ENCODE assay signal across 8 cellular contexts in the genomic region with DNA sequence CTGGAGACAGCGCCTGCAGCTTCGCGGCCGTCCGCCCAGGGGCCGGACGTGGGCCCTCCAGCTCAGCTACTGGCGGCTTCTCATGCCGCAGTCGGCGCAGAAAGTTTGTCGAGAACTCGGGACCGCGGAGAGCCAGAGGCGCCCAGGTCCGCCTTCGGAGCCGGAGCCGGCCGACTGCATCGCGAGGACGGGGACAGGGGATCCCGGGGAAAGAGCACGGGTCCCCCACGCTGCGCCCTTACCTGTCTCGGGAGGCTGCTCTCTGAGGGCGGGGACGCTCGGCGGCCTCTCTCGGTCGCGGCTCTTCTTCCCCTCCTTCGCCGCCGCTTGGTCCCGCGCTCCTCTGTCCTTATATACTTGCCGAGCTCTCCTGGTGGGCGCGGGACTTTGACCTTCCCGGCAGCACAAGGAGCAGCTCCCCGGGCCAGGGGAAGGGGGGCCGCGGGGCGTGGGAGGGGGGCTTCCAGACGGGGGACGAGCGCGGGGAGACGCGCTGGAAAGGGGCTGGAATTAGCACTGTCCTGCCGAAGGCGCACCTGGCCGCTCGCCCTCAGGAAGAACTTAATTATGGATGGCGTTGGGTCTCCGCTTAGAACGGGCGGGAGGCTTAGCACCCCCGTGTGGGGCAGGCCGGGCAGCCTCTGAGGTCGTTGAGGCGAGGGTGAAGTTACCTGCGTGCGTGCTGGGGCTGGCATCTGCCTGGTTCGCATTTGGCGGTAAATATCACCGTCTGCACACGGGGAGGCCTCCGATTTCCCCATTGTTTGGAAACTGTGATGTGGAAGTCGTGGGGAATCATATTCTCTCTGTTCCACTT. TPM values are rescaled to one million over a fixed set of nuclear protein-coding genes. Genes with fewer than 3 reads are reported as not detected.
DNase-seq lines count a peak whose midpoint lies in the region; ATAC-seq and TF ChIP-seq lines count a peak whose summit lies in the region.

Gene POMC, minus strand, starts transcription at position 325 of the 817 bp plus-strand sequence. CDS start 3,808 bp downstream, outside the sequence.

- BruUV-seq in PC-9 (replicated peaks; lab: Mats Ljungman, UMichigan), result no TSS peak

- POLR2A ChIA-PET in PC-9 (lab: Charles Lee; ENCODE audit: unreplicated experiment), result no interaction called here

- peak; percentile 63 to 68 (median 67) for ATAC-seq in right lobe of liver

- H3K36me3 ChIP-seq in right lobe of liver (no peaks in the 10 kb centered on the region), PC-9 (ENCODE audit: low read depth) (no peaks in the 10 kb centered on the region)

- no peaks in the 10 kb centered on the region for H3K9me3 Mint-ChIP-seq in T-helper 2 cell treated with Interferon-gamma antibody and Interleukin-4, amounts not matched to agents 5 μg/mL and 100 μg/mL, for 36 hours
- H3K9me3 Mint-ChIP-seq in stimulated activated naive CD8-positive, alpha-beta T cell treated with anti-CD3 and anti-CD28 coated beads, Interleukin-15, Interleukin-2, amounts not matched to agents 100 ng/mL and 50 ng/mL, for 24 hours, result no peaks in the 10 kb centered on the region

- H3K9me3 ChIP-seq in right lobe of liver (no peaks in the 10 kb centered on the region), PC-9 (ENCODE audit: insufficient read depth, low read depth) (no peaks in the 10 kb centered on the region)

- H4K20me1 ChIP-seq in PC-9 (ENCODE audit: insufficient read depth), result no peaks in the 10 kb centered on the region

- H3K4me1 ChIP-seq in right lobe of liver, result peaks cover 0 to 8% (median 0%) of the 10 kb centered on the region in 4 donors
- H3K4me1 ChIP-seq in PC-9 (replicated peaks; ENCODE audit: insufficient read depth), result no peaks in the 10 kb centered on the region

- H3F3A ChIP-seq in PC-9 (ENCODE audit: insufficient read depth, low read depth), result no peaks in the 10 kb centered on the region

- no peak within 1 kb of the TSS for H3K27ac Mint-ChIP-seq in T-helper 2 cell treated with Interferon-gamma antibody and Interleukin-4, amounts not matched to agents 5 μg/mL and 100 μg/mL, for 36 hours
- no peak within 1 kb of the TSS for H3K27ac Mint-ChIP-seq in stimulated activated naive CD8-positive, alpha-beta T cell treated with anti-CD3 and anti-CD28 coated beads, Interleukin-15, Interleukin-2, amounts not matched to agents 100 ng/mL and 50 ng/mL, for 24 hours

- H2AFZ ChIP-seq in PC-9, result no peak within 1 kb of the TSS

- peaks cover 80% of the 10 kb centered on the region for H3K27me3 Mint-ChIP-seq in T-helper 2 cell treated with Interferon-gamma antibody and Interleukin-4, amounts not matched to agents 5 μg/mL and 100 μg/mL, for 36 hours (ENCODE audit: low read depth)
- H3K27me3 Mint-ChIP-seq in stimulated activated naive CD8-positive, alpha-beta T cell treated with anti-CD3 and anti-CD28 coated beads, Interleukin-15, Interleukin-2, amounts not matched to agents 100 ng/mL and 50 ng/mL, for 24 hours, result peaks cover 40% of the 10 kb centered on the region

- intact Hi-C loops in right lobe of liver (cut with DNase I), result no loop called here
- intact Hi-C loops in PC-9 (cut with micrococcal nuclease; ENCODE audit: unreplicated experiment), result no loop called here

- H3K4me3 ChIP-seq in coronary artery, result peak within 1 kb of the TSS; percentile 71
- peak within 1 kb of the TSS in 2 of 3 donors; percentile 2 to 42 for H3K4me3 ChIP-seq in right lobe of liver
- no peak within 1 kb of the TSS for H3K4me3 ChIP-seq in PC-9

- no peak for TF ChIP-seq CTCF in coronary artery (IDR thresholded peaks at IDR 0.05)
- no peak for TF ChIP-seq CTCF in right lobe of liver (IDR thresholded peaks at IDR 0.05)
- no peak for TF ChIP-seq CTCF in PC-9 (conservative IDR thresholded peaks at IDR 0.05)

- H3K27me3 ChIP-seq in right lobe of liver, result peaks cover 0 to 6% of the 10 kb centered on the region in 2 donors
- H3K27me3 ChIP-seq in PC-9 (ENCODE audit: insufficient read depth, low read depth), result peaks cover 56% of the 10 kb centered on the region

- H3K9me2 ChIP-seq in PC-9 (ENCODE audit: insufficient read depth), result no peaks in the 10 kb centered on the region

- peak within 1 kb of the TSS; percentile 63 for H3K4me3 Mint-ChIP-seq in T-helper 2 cell treated with Interferon-gamma antibody and Interleukin-4, amounts not matched to agents 5 μg/mL and 100 μg/mL, for 36 hours
- H3K4me3 Mint-ChIP-seq in stimulated activated naive CD8-positive, alpha-beta T cell treated with anti-CD3 and anti-CD28 coated beads, Interleukin-15, Interleukin-2, amounts not matched to agents 100 ng/mL and 50 ng/mL, for 24 hours, result peak within 1 kb of the TSS; percentile 67

- H3K4me1 Mint-ChIP-seq in T-helper 2 cell treated with Interferon-gamma antibody and Interleukin-4, amounts not matched to agents 5 μg/mL and 100 μg/mL, for 36 hours (ENCODE audit: low read depth), result peaks cover 8% of the 10 kb centered on the region
- peaks cover 27% of the 10 kb centered on the region for H3K4me1 Mint-ChIP-seq in stimulated activated naive CD8-positive, alpha-beta T cell treated with anti-CD3 and anti-CD28 coated beads, Interleukin-15, Interleukin-2, amounts not matched to agents 100 ng/mL and 50 ng/mL, for 24 hours (ENCODE audit: low read depth)

- CTCF ChIA-PET in PC-9 (lab: Charles Lee), result interaction anchor here (0.7 kb wide), 1 partner anchor 9 kb away, joined by 4 read pairs; no protein-coding TSS in a partner anchor

- H3K27ac ChIP-seq in coronary artery (no peak within 1 kb of the TSS), right lobe of liver (no peak within 1 kb of the TSS), PC-9 (no peak within 1 kb of the TSS)

- H3K36me3 Mint-ChIP-seq in T-helper 2 cell treated with Interferon-gamma antibody and Interleukin-4, amounts not matched to agents 5 μg/mL and 100 μg/mL, for 36 hours (ENCODE audit: low read depth), result peaks cover 2% of the 10 kb centered on the region
- H3K36me3 Mint-ChIP-seq in stimulated activated naive CD8-positive, alpha-beta T cell treated with anti-CD3 and anti-CD28 coated beads, Interleukin-15, Interleukin-2, amounts not matched to agents 100 ng/mL and 50 ng/mL, for 24 hours (ENCODE audit: low read depth), result no peaks in the 10 kb centered on the region

- H3K4me2 ChIP-seq in PC-9, result no peak within 1 kb of the TSS

- DNase-seq in NCI-H2227 (lab: John Stamatoyannopoulos, UW; ENCODE audit: unreplicated experiment) (peak; percentile 46), NCI-H2227 treated with DMSO at 0.1 percent for 48 hours (lab: John Stamatoyannopoulos, UW) (no peak), coronary artery (ENCODE audit: low spot score) (no peak), right lobe of liver (peak in 1 of 3 donors; percentile 28), PC-9 (no peak), cerebellar nuclear complex (lab: John Stamatoyannopoulos, UW) (no peak)
- peak; percentile 22 for DNase-seq in T-helper 2 cell treated with Interferon-gamma antibody and Interleukin-4, amounts not matched to agents 5 μg/mL and 100 μg/mL, for 36 hours (ENCODE audit: low spot score)

- no peaks in the 10 kb centered on the region for H3K79me2 ChIP-seq in PC-9 (ENCODE audit: low read depth)

- no peak for TF ChIP-seq POLR2A in right lobe of liver (IDR thresholded peaks at IDR 0.05)

- 9% methylated on average over 22 of the region's 75 CpGs for WGBS in right lobe of liver (ENCODE audit: insufficient coverage, low coverage, low lambda C conversion rate, missing lambda C conversion rate)

RNA-seq across cellular contexts. Expression of gene POMC, which starts in this region (rescaled TPM):
- total RNA-seq in right lobe of liver (1 to 10 TPM in 2 of 6 experiments, under 1 TPM in 4; 0.30 to 1.6 (median 0.57) TPM), PC-9 (2021) (not detected in 2 replicates)

Comparison
In these comparisons a context has a peak if more than half of its experiments do, and no peak if none do; other contexts are left out.
1. DNase-seq: peak in NCI-H2227 (single experiment) and T-helper 2 cell treated with Interferon-gamma antibody and Interleukin-4, amounts not matched to agents 5 μg/mL and 100 μg/mL, for 36 hours (single experiment); none in NCI-H2227 treated with DMSO at 0.1 percent for 48 hours (single experiment), coronary artery (single experiment), PC-9 (0 of 2) and cerebellar nuclear complex (0 of 2).